ENCODE assay signal across 8 cellular contexts in the genomic region with DNA sequence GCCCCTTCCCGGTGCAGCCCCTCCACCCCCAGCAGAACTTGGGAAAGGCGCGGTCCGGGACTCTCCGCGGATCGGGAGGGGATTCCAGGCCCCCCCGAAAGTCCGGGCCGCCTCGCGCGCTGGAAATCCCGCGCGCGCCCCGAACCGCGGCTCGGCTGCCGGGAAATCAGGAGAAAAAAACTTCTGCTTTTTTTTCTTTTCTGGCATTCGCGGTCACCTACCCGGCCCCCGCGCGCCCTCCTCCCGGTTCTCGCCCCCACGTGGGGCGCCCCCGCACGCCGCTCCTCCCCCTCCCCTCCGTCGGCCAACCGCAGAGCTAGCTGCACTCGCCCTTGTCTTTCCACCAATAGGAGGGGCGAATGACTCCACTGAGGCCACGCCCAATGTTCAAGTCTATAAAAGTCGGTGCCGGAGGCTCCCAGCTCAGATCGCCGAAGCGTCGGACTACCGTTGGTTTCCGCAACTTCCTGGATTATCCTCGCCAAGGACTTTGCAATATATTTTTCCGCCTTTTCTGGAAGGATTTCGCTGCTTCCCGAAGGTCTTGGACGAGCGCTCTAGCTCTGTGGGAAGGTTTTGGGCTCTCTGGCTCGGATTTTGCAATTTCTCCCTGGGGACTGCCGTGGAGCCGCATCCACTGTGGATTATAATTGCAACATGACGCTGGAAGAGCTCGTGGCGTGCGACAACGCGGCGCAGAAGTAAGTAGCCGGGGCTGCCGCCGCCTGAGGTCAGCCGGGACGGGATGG. TPM values are rescaled to one million over a fixed set of nuclear protein-coding genes. Genes with fewer than 3 reads are reported as not detected.
DNase-seq lines count a peak whose midpoint lies in the region; ATAC-seq and TF ChIP-seq lines count a peak whose summit lies in the region.

A gene with protein sequence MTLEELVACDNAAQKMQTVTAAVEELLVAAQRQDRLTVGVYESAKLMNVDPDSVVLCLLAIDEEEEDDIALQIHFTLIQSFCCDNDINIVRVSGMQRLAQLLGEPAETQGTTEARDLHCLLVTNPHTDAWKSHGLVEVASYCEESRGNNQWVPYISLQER (plus strand): TSS at position 426 of the 749 bp plus-strand sequence. CDS start 232 bp downstream, at position 658.

- H3K27me3 ChIP-seq in HUES6 (ENCODE audit: control insufficient read depth, insufficient read depth, low read length) (peaks cover 12% of the 10 kb centered on the region), OCI-LY1 (ENCODE audit: insufficient read depth, low read length) (no peaks in the 10 kb centered on the region; the same call in 1 of the 2 replicates)

- H3K4me2 ChIP-seq in OCI-LY1 (ENCODE audit: low read length): peak within 1 kb of the TSS; percentile 86

- H3K9me3 ChIP-seq in HUES6 (ENCODE audit: control insufficient read depth, insufficient read depth, low read depth, low read length) (no peaks in the 10 kb centered on the region), OCI-LY1 (ENCODE audit: low read length) (no peaks in the 10 kb centered on the region), mesodermal cell (ENCODE audit: control insufficient read depth, low read length) (no peaks in the 10 kb centered on the region)

- H3F3A ChIP-seq in OCI-LY1 (ENCODE audit: insufficient read depth, low read length): no peaks in the 10 kb centered on the region

- peak within 1 kb of the TSS; percentile 93 for H3K9ac ChIP-seq in HUES6 (ENCODE audit: low read length)
- peak within 1 kb of the TSS; percentile 68 for H3K9ac ChIP-seq in OCI-LY1 (ENCODE audit: low read length)

- H3K79me2 ChIP-seq in OCI-LY1 (ENCODE audit: insufficient read depth, low read length): no peaks in the 10 kb centered on the region

- peak within 1 kb of the TSS; percentile 56; the same call in 1 of the 2 replicates for H3K27ac ChIP-seq in HUES6 (ENCODE audit: low read depth, low read length)
- H3K27ac ChIP-seq in OCI-LY1 (ENCODE audit: low read depth, low read length, poor library complexity, severe bottlenecking): no peak within 1 kb of the TSS
- H3K27ac ChIP-seq in mesodermal cell (ENCODE audit: low read depth, low read length, severe bottlenecking): peak within 1 kb of the TSS; percentile 92

- no peaks in the 10 kb centered on the region for H4K20me1 ChIP-seq in OCI-LY1 (ENCODE audit: insufficient read depth, low read length)

- no peaks in the 10 kb centered on the region for H3K9me2 ChIP-seq in OCI-LY1 (ENCODE audit: low read depth, low read length)

- H3K4me1 ChIP-seq in HUES6 (ENCODE audit: control insufficient read depth, insufficient read depth, low read length): peaks cover 7% of the 10 kb centered on the region
- H3K4me1 ChIP-seq in OCI-LY1 (ENCODE audit: insufficient read depth, low read length, severe bottlenecking): peaks cover 43% of the 10 kb centered on the region
- peaks cover 6% of the 10 kb centered on the region for H3K4me1 ChIP-seq in mesodermal cell (ENCODE audit: control insufficient read depth, insufficient read depth, low read length, poor library complexity, severe bottlenecking)

- WGBS in mesodermal cell (ENCODE audit: insufficient coverage in 2 of 2), 2 experiments: 0% methylated on average over 50 to 55 of the region's 70 CpGs

- in situ Hi-C loops in endometrial microvascular endothelial cells (cut with HindIII; ENCODE audit: inconsistent ontology term, low pct_unique_long_range_greater_than_20kb, low sequenced_read_pairs): no loop called here

- ATAC-seq in GM21367 (IDR thresholded peaks at IDR 0.05; ENCODE audit: unreplicated experiment): peak; percentile 33

- no peak for TF ChIP-seq CTCF in OCI-LY1 (IDR thresholded peaks at IDR 0.05; ENCODE audit: low read length)

- peak within 1 kb of the TSS; percentile 80 for H3K4me3 ChIP-seq in HUES6 (ENCODE audit: low read depth, low read length)
- H3K4me3 ChIP-seq in OCI-LY1 (ENCODE audit: low read depth, low read length, poor library complexity, severe bottlenecking): peak within 1 kb of the TSS; percentile 74
- H3K4me3 ChIP-seq in mesodermal cell (ENCODE audit: extremely low read depth, insufficient read depth, low read length, poor library complexity, severe bottlenecking): peak within 1 kb of the TSS; percentile 98

- DNase-seq in COR-L47 (lab: John Stamatoyannopoulos, UW): peak; percentile 92
- peak; percentile 91 for DNase-seq in activated CD8-positive, alpha-beta memory T cell treated with anti-CD3 and anti-CD28 coated beads, Interleukin-2, amount 50 U/mL, for 24 hours (ENCODE audit: extremely low read depth)
- DNase-seq in stimulated activated CD8-positive, alpha-beta memory T cell treated with anti-CD3 and anti-CD28 coated beads, Interleukin-15, amount 100 ng/mL, for 24 hours (ENCODE audit: low read depth): peak; percentile 92

- H3K36me3 ChIP-seq in HUES6 (ENCODE audit: control insufficient read depth, insufficient read depth, low read length): peaks cover 9% of the 10 kb centered on the region; the same call in 1 of the 2 replicates
- H3K36me3 ChIP-seq in OCI-LY1 (ENCODE audit: insufficient read depth, low read length): no peaks in the 10 kb centered on the region
- peaks cover 22% of the 10 kb centered on the region for H3K36me3 ChIP-seq in mesodermal cell (ENCODE audit: control insufficient read depth, insufficient read depth, low read length)

- H2AFZ ChIP-seq in OCI-LY1 (ENCODE audit: low read length): no peak within 1 kb of the TSS

RNA-seq across cellular contexts. Expression of the gene that starts here (rescaled TPM):
- total RNA-seq in endometrial microvascular endothelial cells (ENCODE audit: inconsistent ontology term): 45.3 TPM
- polyA plus RNA-seq in mesodermal cell (2013, experiment 1 of 2): 28.2 TPM
- 27.5 TPM for polyA plus RNA-seq in mesodermal cell (2013, experiment 2 of 2)
